Comparison of ENCODE assay signal across 28 cellular contexts in genomic region chr3:114351822-114352145, GRCh38. TPM values are rescaled to one million over a fixed set of nuclear protein-coding genes. Genes with fewer than 3 reads are reported as not detected.
"Had no signal": no experiment of that assay in that cellular context is flagged by ENCODE, and none has a peak within 500 bp of the region (broad histone marks: within the 10 kb centered on the region; RNA-seq: fewer than 3 reads in every experiment).

No MANE protein-coding gene starts in this region.

- H3K9me3 ChIP-seq: colonic mucosa, esophagus squamous epithelium, gastrocnemius medialis, lower lobe of right lung had no signal

- DNase-seq: colonic mucosa; cortex of kidney; effector CD8-positive, alpha-beta T cell; effector memory CD8-positive, alpha-beta T cell; endodermal cell; erythroblast; esophagus squamous epithelium; foreskin fibroblast; foreskin melanocyte; gastrocnemius medialis; head of caudate nucleus; heart right ventricle; hippocampal formation; kidney glomerular epithelial cell; left ventricle myocardium superior; lower lobe of right lung; mesenchymal stem cell; midbrain had no signal

- H3K4me1 ChIP-seq: colonic mucosa, esophagus squamous epithelium, left lung, lower lobe of right lung had no signal

- H3K27me3 ChIP-seq: colonic mucosa, esophagus squamous epithelium, gastrocnemius medialis, heart right ventricle, left lung had no signal

- H3K27ac ChIP-seq: colonic mucosa, epithelial cell of prostate, esophagus squamous epithelium, gastrocnemius medialis, heart right ventricle, left lung, lower lobe of right lung had no signal

- H3K4me3 ChIP-seq: colonic mucosa, esophagus squamous epithelium, gastrocnemius medialis, heart right ventricle, left lung, lower lobe of right lung had no signal

- FAIRE-seq: endometrium, islet of Langerhans, kidney had no signal

- H3K36me3 ChIP-seq: colonic mucosa had no signal

- ATAC-seq: effector memory CD8-positive, alpha-beta T cell; esophagus mucosa; gastrocnemius medialis; left lung; left ventricle myocardium superior had no signal

RNA-seq across cellular contexts. Expression of gene TIGIT, which starts 58.0 kb away (rescaled TPM):
- total RNA-seq: chondrocyte, dermis microvascular lymphatic vessel endothelial cell, endodermal cell, gastrocnemius medialis, glomerular endothelial cell, left ventricle myocardium superior, lung microvascular endothelial cell had no signal
